ENCODE assay signal across 1 cellular context in the genomic region with DNA sequence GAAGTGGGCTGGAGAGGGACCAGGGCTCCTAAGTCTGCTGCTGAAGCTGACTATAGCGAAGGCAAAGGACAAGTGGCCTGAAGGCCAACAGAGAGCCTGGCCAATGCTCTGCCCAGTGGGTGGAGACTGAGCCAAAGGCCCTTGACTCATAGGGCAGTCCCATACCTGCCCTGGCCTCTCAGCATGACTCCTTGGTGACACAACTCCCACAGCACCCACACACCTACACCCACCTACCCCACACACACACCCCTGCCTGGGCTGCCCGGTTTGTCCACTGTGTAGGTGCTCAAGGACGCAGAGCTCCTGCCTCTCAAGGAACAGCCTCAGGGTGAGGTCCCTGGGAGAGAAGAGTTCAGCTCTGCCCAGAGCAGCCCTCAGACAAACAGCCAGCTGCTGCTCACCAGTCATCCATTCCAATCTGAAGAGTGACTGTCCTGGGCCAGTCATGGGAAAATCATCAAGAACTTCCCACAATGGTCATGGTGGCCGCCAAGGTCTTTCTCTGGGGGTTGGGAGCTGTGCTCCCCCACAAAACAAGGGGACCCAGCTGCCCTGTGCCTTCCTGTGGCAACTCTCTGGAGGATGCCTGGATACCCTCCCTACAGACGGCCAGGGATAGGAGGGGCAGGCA.
TF ChIP-seq lines count a peak whose summit lies in the region.

No MANE protein-coding gene starts in this region.

TF ChIP-seq in HepG2, 621 proteins besides CTCF, POLR2A, EP300 and RAD21 (continued from another document):
- peak; percentile 48 for TF ChIP-seq ZNF687 (CRISPR knock-in tag; IDR thresholded peaks at IDR 0.05)
